10 cellular contexts compared by ENCODE assay signal in genomic region chr1:2236695-2237677, GRCh38. TPM values are rescaled to one million over a fixed set of nuclear protein-coding genes. Genes with fewer than 3 reads are reported as not detected.
DNase-seq lines count a peak whose midpoint lies in the region; ATAC-seq, FAIRE-seq and TF ChIP-seq lines count a peak whose summit lies in the region.
"Had no signal": no experiment of that assay in that cellular context is flagged by ENCODE, and none has a peak within 500 bp of the region (broad histone marks: within the 10 kb centered on the region; RNA-seq: fewer than 3 reads in every experiment).

No MANE protein-coding gene starts in this region.

- no peak for DNase-seq in HepG2 (ENCODE audit: low spot score)
- DNase-seq in right lobe of liver: no peak
- no peak for DNase-seq in GM12892 (ENCODE audit: insufficient read length)
- no peak for DNase-seq in NCI-H526 (lab: John Stamatoyannopoulos, UW)
- DNase-seq in WERI-Rb-1: no peak
- DNase-seq: BE2C, NCI-H1694 had no signal

- H3K4me3 ChIP-seq in HepG2 (replicated peaks in 1 of 3; ENCODE audit: insufficient read depth in 1 of 3, low read depth in 2 of 3, low read length in 3 of 3) (no peak overlapping the region), right lobe of liver (no peak overlapping the region), mucosa of stomach (ENCODE audit: low read length) (no peak overlapping the region), urinary bladder (ENCODE audit: low read depth, low read length) (no peak overlapping the region), WERI-Rb-1 (ENCODE audit: low read depth, low read length) (no peak overlapping the region)

- H4K20me1 ChIP-seq in HepG2 (ENCODE audit: insufficient read depth, low read length): peaks cover 77% of the 10 kb centered on the region

- H3K27ac ChIP-seq in HepG2 (ENCODE audit: extremely low read length, insufficient read depth, low read length) (no peak overlapping the region), right lobe of liver (no peak overlapping the region), urinary bladder (ENCODE audit: low read depth) (peak overlapping the region; percentile 63), WERI-Rb-1 (no peak overlapping the region)

- FAIRE-seq in HepG2 (lab: Jason Lieb, UNC): no peak
- FAIRE-seq in GM12892 (lab: Jason Lieb, UNC): no peak

- H3K27ac Mint-ChIP-seq in activated naive CD4-positive, alpha-beta T cell treated with anti-CD3 and anti-CD28 coated beads, Interleukin-2, amount 50 U/mL, for 24 hours: peak overlapping the region; percentile 80

- H3K9me3 Mint-ChIP-seq in activated naive CD4-positive, alpha-beta T cell treated with anti-CD3 and anti-CD28 coated beads, Interleukin-2, amount 50 U/mL, for 24 hours: no peaks in the 10 kb centered on the region

- TF ChIP-seq POLR2A in HepG2 (IDR thresholded peaks at IDR 0.05; ENCODE audit: insufficient read depth in 1 of 2, low read depth in 2 of 2, low read length in 2 of 2) (no peak), right lobe of liver (IDR thresholded peaks at IDR 0.05) (no peak), GM12892 (IDR thresholded peaks at IDR 0.05; ENCODE audit: low read depth, low read length) (no peak)

- peaks cover 3% of the 10 kb centered on the region for H3K36me3 Mint-ChIP-seq in activated naive CD4-positive, alpha-beta T cell treated with anti-CD3 and anti-CD28 coated beads, Interleukin-2, amount 50 U/mL, for 24 hours

- TF ChIP-seq EP300 in HepG2 (IDR thresholded peaks at IDR 0.05; ENCODE audit: low read depth in 2 of 2, low read length in 2 of 2): no peak
- no peak for TF ChIP-seq EP300 in HepG2 (CRISPR knock-in tag; IDR thresholded peaks at IDR 0.05; ENCODE audit: borderline replicate concordance)

- H2AFZ ChIP-seq in HepG2 (ENCODE audit: low read length): no peak overlapping the region

- H3K4me1 ChIP-seq in HepG2 (ENCODE audit: insufficient read depth, low read length): peaks cover 91% of the 10 kb centered on the region
- H3K4me1 ChIP-seq in right lobe of liver: peaks cover 3 to 87% (median 57%) of the 10 kb centered on the region in 4 donors
- H3K4me1 ChIP-seq in mucosa of stomach (ENCODE audit: control insufficient read depth, insufficient read depth, low read length): peaks cover 82% of the 10 kb centered on the region
- H3K4me1 ChIP-seq in urinary bladder (ENCODE audit: insufficient read depth): peaks cover 7% of the 10 kb centered on the region

- H3K79me2 ChIP-seq in HepG2 (ENCODE audit: insufficient read depth, low read length): peaks cover 90% of the 10 kb centered on the region

- no peak for ATAC-seq in HepG2
- no peak for ATAC-seq in right lobe of liver

- no TSS peak for BruUV-seq in HepG2 (replicated peaks; lab: Mats Ljungman, UMichigan)

- H3K9me3 ChIP-seq in HepG2 (ENCODE audit: low read length) (no peaks in the 10 kb centered on the region), right lobe of liver (no peaks in the 10 kb centered on the region), mucosa of stomach (ENCODE audit: control insufficient read depth, low read length) (no peaks in the 10 kb centered on the region), WERI-Rb-1 (ENCODE audit: severe bottlenecking) (no peaks in the 10 kb centered on the region)
- H3K9me3 ChIP-seq: BE2C had no signal

- CTCF ChIA-PET in HepG2 (lab: Yijun Ruan, JAX; ENCODE audit: low intra/inter-chr PET ratio, low total read pairs): interaction anchor here (1.3 kb wide), 1 partner anchor 30 kb away, joined by 3 read pairs; no protein-coding TSS in a partner anchor

- H3K4me1 Mint-ChIP-seq in activated naive CD4-positive, alpha-beta T cell treated with anti-CD3 and anti-CD28 coated beads, Interleukin-2, amount 50 U/mL, for 24 hours: peaks cover 83% of the 10 kb centered on the region

- TF ChIP-seq CTCF in HepG2 (CRISPR knock-in tag; IDR thresholded peaks at IDR 0.05) (no peak), right lobe of liver (IDR thresholded peaks at IDR 0.05) (no peak), WERI-Rb-1 (IDR thresholded peaks at IDR 0.05; ENCODE audit: low read depth, low read length) (no peak)

- intact Hi-C loops in HepG2 (cut with micrococcal nuclease; ENCODE audit: unreplicated experiment) (no loop called here), right lobe of liver (cut with DNase I) (loop anchor here in 1 of 2 donors (10.0 kb wide), 1 partner anchor 68 kb away; no protein-coding TSS in a partner anchor)

- POLR2A ChIA-PET in HepG2 (lab: Yijun Ruan, JAX): interaction anchor here (1.0 to 1.9 kb wide), 3 partner anchors 11 to 38 kb away, joined by 3 to 4 read pairs (median 3); no protein-coding TSS in a partner anchor

- H3K4me3 Mint-ChIP-seq in activated naive CD4-positive, alpha-beta T cell treated with anti-CD3 and anti-CD28 coated beads, Interleukin-2, amount 50 U/mL, for 24 hours: peak overlapping the region; percentile 78

- H3K4me2 ChIP-seq in HepG2 (ENCODE audit: low read depth, low read length): 0 out of 2 replicates have a peak overlapping the region, but pooled peaks have one; percentile 15

- H3K27me3 ChIP-seq in HepG2 (ENCODE audit: control insufficient read depth in 1 of 2, insufficient read depth in 2 of 2, low read length in 2 of 2) (no peaks in the 10 kb centered on the region), right lobe of liver (no peaks in the 10 kb centered on the region), mucosa of stomach (ENCODE audit: control insufficient read depth, insufficient read depth, low read length) (no peaks in the 10 kb centered on the region), WERI-Rb-1 (ENCODE audit: insufficient read depth, low read depth, severe bottlenecking) (no peaks in the 10 kb centered on the region)
- H3K27me3 ChIP-seq: BE2C had no signal

- H3K27me3 Mint-ChIP-seq in activated naive CD4-positive, alpha-beta T cell treated with anti-CD3 and anti-CD28 coated beads, Interleukin-2, amount 50 U/mL, for 24 hours: no peaks in the 10 kb centered on the region

- TF ChIP-seq RAD21 in HepG2 (CRISPR knock-in tag; IDR thresholded peaks at IDR 0.05): no peak

- H3K9ac ChIP-seq in HepG2 (ENCODE audit: insufficient read depth, low read depth, low read length): no peak overlapping the region
- peak overlapping the region; percentile 41 for H3K9ac ChIP-seq in mucosa of stomach (ENCODE audit: low read length)

- WGBS in HepG2 (ENCODE audit: low lambda C conversion rate): 91% methylated on average over 15 of the region's 28 CpGs
- 85% methylated on average over 4 of the region's 28 CpGs for WGBS in right lobe of liver (ENCODE audit: insufficient coverage, low coverage, low lambda C conversion rate, missing lambda C conversion rate)
- 56% methylated on average over 28 of the region's 28 CpGs for WGBS in urinary bladder

- H3K36me3 ChIP-seq in HepG2 (replicated peaks in 1 of 2; ENCODE audit: control insufficient read depth in 1 of 2, insufficient read depth in 2 of 2, low read length in 2 of 2) (peaks cover 8 to 26% of the 10 kb centered on the region in 2 experiments), right lobe of liver (peaks cover 0 to 6% (median 0%) of the 10 kb centered on the region in 4 donors), mucosa of stomach (ENCODE audit: control insufficient read depth, insufficient read depth, low read length) (no peaks in the 10 kb centered on the region), urinary bladder (ENCODE audit: insufficient read depth) (no peaks in the 10 kb centered on the region), WERI-Rb-1 (peaks cover 18% of the 10 kb centered on the region)

- in situ Hi-C loops in HepG2 (cut with HindIII; ENCODE audit: extremely low pct_ligation_motif_present, low pct_unique_long_range_greater_than_20kb): no loop called here

RNA-seq across cellular contexts. Expression of gene SKI, which starts 8.9 kb away (rescaled TPM):
- total RNA-seq in HepG2 (2016; rRNA removed; fragmentation: Illumina TruSeq; extraction: Trizol): 6.9 and 9.6 TPM in 2 replicates
- total RNA-seq in HepG2 (2016; cell fraction: cytosol; rRNA removed; fragmentation: Illumina TruSeq; extraction: Trizol; ENCODE audit: low read depth): 3.4 and 6.3 TPM in 2 replicates
- total RNA-seq in HepG2 (2016; cell fraction: insoluble cytoplasmic fraction; rRNA removed; fragmentation: Illumina TruSeq; extraction: Trizol): 7.7 and 7.9 TPM in 2 replicates
- 4.6 and 5.7 TPM in 2 replicates for total RNA-seq in HepG2 (2016; cell fraction: membrane; rRNA removed; fragmentation: Illumina TruSeq; extraction: Trizol)
- 10.6 and 12.2 TPM in 2 replicates for total RNA-seq in HepG2 (2016; cell fraction: nucleus; rRNA removed; fragmentation: Illumina TruSeq; extraction: Trizol)
- 4.7 and 5.9 TPM in 2 replicates for polyA plus RNA-seq in HepG2 (2011; rRNA removed)
- polyA plus RNA-seq in HepG2 (2011; cell fraction: cytosol; rRNA removed): 3.8 and 4.2 TPM in 2 replicates
- polyA plus RNA-seq in HepG2 (2011; cell fraction: nucleus; rRNA removed): 20.3 and 21.2 TPM in 2 replicates
- polyA plus RNA-seq in HepG2 (2012): 10.1 and 12.3 TPM in 2 replicates
- 0.60 and 0.83 TPM in 2 replicates for polyA plus RNA-seq in HepG2 (2016; cell fraction: cytosol; fragmentation: Illumina TruSeq; extraction: Trizol; ENCODE audit: low read depth)
- polyA plus RNA-seq in HepG2 (2016; cell fraction: insoluble cytoplasmic fraction; fragmentation: Illumina TruSeq; extraction: Trizol; ENCODE audit: low read depth): 16.7 and 23.3 TPM in 2 replicates
- 3.7 and 4.4 TPM in 2 replicates for polyA plus RNA-seq in HepG2 (2016; cell fraction: membrane; fragmentation: Illumina TruSeq; extraction: Trizol; ENCODE audit: low read depth)
- polyA plus RNA-seq in HepG2 (2016; cell fraction: nucleus; fragmentation: Illumina TruSeq; extraction: Trizol; ENCODE audit: insufficient read depth, low read depth): 33.8 and 34.3 TPM in 2 replicates
- polyA minus RNA-seq in HepG2 (2011; rRNA and poly(A)+ RNA removed; ENCODE audit: low replicate concordance): 4.4 and 14.7 TPM in 2 replicates
- polyA minus RNA-seq in HepG2 (2011; cell fraction: cytosol; rRNA and poly(A)+ RNA removed): 16.7 and 22.2 TPM in 2 replicates
- 10.9 and 12.1 TPM in 2 replicates for polyA minus RNA-seq in HepG2 (2011; cell fraction: nucleus; rRNA and poly(A)+ RNA removed)
- total RNA-seq in right lobe of liver: 10 to 100 TPM; 23.7 to 84.8 (median 31.4) TPM
- 27.8 TPM for total RNA-seq in urinary bladder
- polyA plus RNA-seq in urinary bladder: 60.5 TPM
- 2.0 TPM for polyA plus RNA-seq in GM12892 (2012; ENCODE audit: missing spikeins)

RNA-seq across cellular contexts. Expression of gene FAAP20, which starts 42.4 kb away (rescaled TPM):
- total RNA-seq in HepG2 (2016; rRNA removed; fragmentation: Illumina TruSeq; extraction: Trizol) (10.4 and 10.8 TPM in 2 replicates), right lobe of liver (10 to 100 TPM; 18.9 to 26.0 (median 24.4) TPM), urinary bladder (14.6 TPM)
- total RNA-seq in HepG2 (2016; cell fraction: cytosol; rRNA removed; fragmentation: Illumina TruSeq; extraction: Trizol; ENCODE audit: low read depth): 25.8 and 31.3 TPM in 2 replicates
- total RNA-seq in HepG2 (2016; cell fraction: insoluble cytoplasmic fraction; rRNA removed; fragmentation: Illumina TruSeq; extraction: Trizol): 9.1 and 10.5 TPM in 2 replicates
- total RNA-seq in HepG2 (2016; cell fraction: membrane; rRNA removed; fragmentation: Illumina TruSeq; extraction: Trizol): 30.5 and 36.7 TPM in 2 replicates
- 7.4 and 9.0 TPM in 2 replicates for total RNA-seq in HepG2 (2016; cell fraction: nucleus; rRNA removed; fragmentation: Illumina TruSeq; extraction: Trizol)
- polyA plus RNA-seq in HepG2 (2011; rRNA removed) (9.6 and 14.4 TPM in 2 replicates), urinary bladder (96.4 TPM)
- 8.7 and 21.7 TPM in 2 replicates for polyA plus RNA-seq in HepG2 (2011; cell fraction: cytosol; rRNA removed)
- 37.4 and 44.6 TPM in 2 replicates for polyA plus RNA-seq in HepG2 (2011; cell fraction: nucleus; rRNA removed)
- 24.2 and 24.5 TPM in 2 replicates for polyA plus RNA-seq in HepG2 (2012)
- 237 and 239 TPM in 2 replicates for polyA plus RNA-seq in HepG2 (2016; cell fraction: cytosol; fragmentation: Illumina TruSeq; extraction: Trizol; ENCODE audit: low read depth)
- 38.7 and 46.2 TPM in 2 replicates for polyA plus RNA-seq in HepG2 (2016; cell fraction: insoluble cytoplasmic fraction; fragmentation: Illumina TruSeq; extraction: Trizol; ENCODE audit: low read depth)
- polyA plus RNA-seq in HepG2 (2016; cell fraction: membrane; fragmentation: Illumina TruSeq; extraction: Trizol; ENCODE audit: low read depth): 156 and 163 TPM in 2 replicates
- 44.5 and 50.9 TPM in 2 replicates for polyA plus RNA-seq in HepG2 (2016; cell fraction: nucleus; fragmentation: Illumina TruSeq; extraction: Trizol; ENCODE audit: insufficient read depth, low read depth)
- 3.5 and 6.2 TPM in 2 replicates for polyA minus RNA-seq in HepG2 (2011; rRNA and poly(A)+ RNA removed; ENCODE audit: low replicate concordance)
- 5.6 and 7.3 TPM in 2 replicates for polyA minus RNA-seq in HepG2 (2011; cell fraction: cytosol; rRNA and poly(A)+ RNA removed)
- 6.3 and 6.6 TPM in 2 replicates for polyA minus RNA-seq in HepG2 (2011; cell fraction: nucleus; rRNA and poly(A)+ RNA removed)
- 4.9 TPM for polyA plus RNA-seq in GM12892 (2012; ENCODE audit: missing spikeins)
